In the genomic region with DNA sequence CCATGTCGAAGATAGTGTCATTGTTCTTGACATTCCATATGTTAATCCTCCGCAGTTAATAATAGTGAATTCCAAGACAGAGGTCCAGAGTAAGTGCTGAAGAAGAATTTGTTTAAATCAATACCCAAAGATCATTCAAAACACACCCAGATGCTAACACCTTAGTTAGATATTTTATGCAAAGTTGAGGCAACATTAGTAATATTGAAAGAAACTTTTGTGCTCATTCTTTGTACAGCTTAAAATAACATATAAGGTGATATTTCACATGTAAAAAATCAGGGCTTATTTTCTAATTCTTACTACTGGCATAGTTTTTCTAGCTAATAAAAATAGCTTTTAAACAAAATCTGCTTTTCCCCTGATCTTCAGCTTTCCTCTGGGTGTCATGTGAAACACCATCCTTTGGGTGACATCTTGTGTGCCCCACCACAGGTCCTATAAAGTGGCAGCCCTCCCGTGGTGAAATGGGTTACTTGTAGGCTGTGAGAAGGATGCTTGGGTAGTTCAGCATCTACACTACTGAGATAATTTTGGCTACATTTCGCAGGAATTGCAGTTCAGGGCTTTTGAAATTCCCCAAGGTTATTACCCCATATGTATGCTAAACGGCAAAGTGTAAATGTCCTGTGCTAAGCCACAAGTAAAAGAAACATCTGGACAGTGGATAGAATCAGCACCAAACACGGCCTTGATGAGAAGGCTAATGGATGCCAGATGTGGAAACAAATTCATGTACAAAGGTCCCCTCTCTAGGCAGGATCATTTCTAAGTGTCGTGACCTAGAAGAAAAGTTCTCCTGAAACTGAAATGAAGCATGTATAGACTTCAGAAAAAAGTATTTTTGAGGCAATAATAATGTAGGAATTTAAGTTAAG, we compare ENCODE assay signal across 19 cellular contexts.
DNase-seq lines count a peak whose midpoint lies in the region; ATAC-seq, FAIRE-seq and TF ChIP-seq lines count a peak whose summit lies in the region.
"Had no signal": no experiment of that assay in that cellular context is flagged by ENCODE, and none has a peak within 500 bp of the region (broad histone marks: within the 10 kb centered on the region; RNA-seq: fewer than 3 reads in every experiment).

No MANE protein-coding gene starts in this region.

- H4K20me1 ChIP-seq in HepG2 (ENCODE audit: insufficient read depth, low read length) = no peaks in the 10 kb centered on the region

- no peak for TF ChIP-seq RAD21 in HepG2 (CRISPR knock-in tag; IDR thresholded peaks at IDR 0.05)

- no peak for TF ChIP-seq CTCF in HepG2 (CRISPR knock-in tag; IDR thresholded peaks at IDR 0.05)

- CTCF ChIA-PET in HepG2 (lab: Yijun Ruan, JAX; ENCODE audit: low intra/inter-chr PET ratio, low total read pairs) = no interaction called here

- no peaks in the 10 kb centered on the region for H3K4me1 ChIP-seq in HepG2 (ENCODE audit: insufficient read depth, low read length)

- H2AFZ ChIP-seq in HepG2 (ENCODE audit: low read length) = no peak overlapping the region

- BruUV-seq in HepG2 (replicated peaks; lab: Mats Ljungman, UMichigan) = no TSS peak

- DNase-seq in GM12891 (ENCODE audit: insufficient read length, low spot score) (no peak), RPMI7951 (ENCODE audit: low read depth) (peak; percentile 4), G401 (ENCODE audit: low spot score) (no peak), KG1 (lab: John Stamatoyannopoulos, UW) (no peak), HepG2 (ENCODE audit: low spot score) (no peak), DMS114 treated with DMSO at 0.1 percent for 48 hours (lab: John Stamatoyannopoulos, UW; ENCODE audit: unreplicated experiment) (no peak)
- DNase-seq: activated CD4-positive, CD25-positive, alpha-beta regulatory T cell; CD4-positive, alpha-beta memory T cell; central memory CD4-positive, alpha-beta T cell; effector memory CD8-positive, alpha-beta T cell; GOT3; left colon; mucosa of descending colon; NCI-H1417; NK-92 treated with Interleukin-12 subunit alpha and Interleukin-12 subunit beta, amount 100 ng/mL, for 24 hours; substantia nigra; T-helper 17 cell had no signal

- no peak overlapping the region for H3K4me2 ChIP-seq in HepG2 (ENCODE audit: low read depth, low read length)

- intact Hi-C loops in HepG2 (cut with micrococcal nuclease; ENCODE audit: unreplicated experiment) = no loop called here

- H3K27me3 ChIP-seq in HepG2 (ENCODE audit: control insufficient read depth in 1 of 2, insufficient read depth in 2 of 2, low read length in 2 of 2) = no peaks in the 10 kb centered on the region

- TF ChIP-seq EP300 in HepG2 (IDR thresholded peaks at IDR 0.05; ENCODE audit: low read depth in 2 of 2, low read length in 2 of 2) = no peak
- TF ChIP-seq EP300 in HepG2 (CRISPR knock-in tag; IDR thresholded peaks at IDR 0.05; ENCODE audit: borderline replicate concordance) = no peak

- H3K9ac ChIP-seq in HepG2 (ENCODE audit: insufficient read depth, low read depth, low read length) = no peak overlapping the region

- no peaks in the 10 kb centered on the region for H3K36me3 ChIP-seq in HepG2 (replicated peaks in 1 of 2; ENCODE audit: control insufficient read depth in 1 of 2, insufficient read depth in 2 of 2, low read length in 2 of 2)

- no peak overlapping the region for H3K27ac ChIP-seq in HepG2 (ENCODE audit: extremely low read length, insufficient read depth, low read length)

- POLR2A ChIA-PET in HepG2 (lab: Yijun Ruan, JAX) = no interaction called here

- TF ChIP-seq POLR2A in GM12891 (IDR thresholded peaks at IDR 0.05; ENCODE audit: low read depth, low read length) = no peak
- no peak for TF ChIP-seq POLR2A in HepG2 (IDR thresholded peaks at IDR 0.05; ENCODE audit: insufficient read depth in 1 of 2, low read depth in 2 of 2, low read length in 2 of 2)

- in situ Hi-C loops in G401 (cut with HindIII; ENCODE audit: low sequenced_read_pairs) = no loop called here
- in situ Hi-C loops in HepG2 (cut with HindIII; ENCODE audit: extremely low pct_ligation_motif_present, low pct_unique_long_range_greater_than_20kb) = no loop called here

- no peaks in the 10 kb centered on the region for H3K79me2 ChIP-seq in HepG2 (ENCODE audit: insufficient read depth, low read length)

- FAIRE-seq in GM12891 (lab: Jason Lieb, UNC) (peak; percentile 60), HepG2 (lab: Jason Lieb, UNC) (no peak)

- no peaks in the 10 kb centered on the region for H3K9me3 ChIP-seq in HepG2 (ENCODE audit: low read length)
- H3K9me3 ChIP-seq: mucosa of descending colon had no signal

- WGBS in HepG2 (ENCODE audit: low lambda C conversion rate) = 6% methylated on average over 7 of the region's 7 CpGs

- no peak overlapping the region for H3K4me3 ChIP-seq in HepG2 (replicated peaks in 1 of 3; ENCODE audit: insufficient read depth in 1 of 3, low read depth in 2 of 3, low read length in 3 of 3)
- H3K4me3 ChIP-seq: mucosa of descending colon had no signal

- ATAC-seq in GM19351 (IDR thresholded peaks at IDR 0.05; ENCODE audit: unreplicated experiment) (peak; percentile 83), HG02852 (IDR thresholded peaks at IDR 0.05; ENCODE audit: unreplicated experiment) (peak; percentile 63), HepG2 (no peak)
- ATAC-seq: effector memory CD8-positive, alpha-beta T cell; left colon; mucosa of descending colon; T-helper 17 cell had no signal

TF ChIP-seq in GM12891, 5 proteins besides CTCF, POLR2A, EP300 and RAD21:
- TF ChIP-seq SPI1 (IDR thresholded peaks at IDR 0.05; ENCODE audit: low read depth, low read length) (no peak), PAX5 (IDR thresholded peaks at IDR 0.05; ENCODE audit: insufficient read depth, low read length, severe bottlenecking) (no peak), TAF1 (IDR thresholded peaks at IDR 0.05; ENCODE audit: low read depth, low read length) (no peak), POU2F2 (IDR thresholded peaks at IDR 0.05; ENCODE audit: low read depth, low read length) (no peak), POLR2AphosphoS5 (IDR thresholded peaks at IDR 0.05; ENCODE audit: low read depth, low read length) (no peak)

TF ChIP-seq in HepG2, 621 proteins besides CTCF, POLR2A, EP300 and RAD21 (continues in another document):
- TF ChIP-seq, protein P1, sequence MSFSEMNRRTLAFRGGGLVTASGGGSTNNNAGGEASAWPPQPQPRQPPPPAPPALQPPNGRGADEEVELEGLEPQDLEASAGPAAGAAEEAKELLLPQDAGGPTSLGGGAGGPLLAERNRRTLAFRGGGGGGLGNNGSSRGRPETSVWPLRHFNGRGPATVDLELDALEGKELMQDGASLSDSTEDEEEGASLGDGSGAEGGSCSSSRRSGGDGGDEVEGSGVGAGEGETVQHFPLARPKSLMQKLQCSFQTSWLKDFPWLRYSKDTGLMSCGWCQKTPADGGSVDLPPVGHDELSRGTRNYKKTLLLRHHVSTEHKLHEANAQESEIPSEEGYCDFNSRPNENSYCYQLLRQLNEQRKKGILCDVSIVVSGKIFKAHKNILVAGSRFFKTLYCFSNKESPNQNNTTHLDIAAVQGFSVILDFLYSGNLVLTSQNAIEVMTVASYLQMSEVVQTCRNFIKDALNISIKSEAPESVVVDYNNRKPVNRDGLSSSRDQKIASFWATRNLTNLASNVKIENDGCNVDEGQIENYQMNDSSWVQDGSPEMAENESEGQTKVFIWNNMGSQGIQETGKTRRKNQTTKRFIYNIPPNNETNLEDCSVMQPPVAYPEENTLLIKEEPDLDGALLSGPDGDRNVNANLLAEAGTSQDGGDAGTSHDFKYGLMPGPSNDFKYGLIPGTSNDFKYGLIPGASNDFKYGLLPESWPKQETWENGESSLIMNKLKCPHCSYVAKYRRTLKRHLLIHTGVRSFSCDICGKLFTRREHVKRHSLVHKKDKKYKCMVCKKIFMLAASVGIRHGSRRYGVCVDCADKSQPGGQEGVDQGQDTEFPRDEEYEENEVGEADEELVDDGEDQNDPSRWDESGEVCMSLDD (CRISPR knock-in tag; IDR thresholded peaks at IDR 0.05; ENCODE audit: borderline replicate concordance) = no peak
- TF ChIP-seq RFX1 (IDR thresholded peaks at IDR 0.05) (no peak), PPARG (CRISPR knock-in tag; conservative IDR thresholded peaks at IDR 0.05) (no peak)
- TF ChIP-seq, protein P2, sequence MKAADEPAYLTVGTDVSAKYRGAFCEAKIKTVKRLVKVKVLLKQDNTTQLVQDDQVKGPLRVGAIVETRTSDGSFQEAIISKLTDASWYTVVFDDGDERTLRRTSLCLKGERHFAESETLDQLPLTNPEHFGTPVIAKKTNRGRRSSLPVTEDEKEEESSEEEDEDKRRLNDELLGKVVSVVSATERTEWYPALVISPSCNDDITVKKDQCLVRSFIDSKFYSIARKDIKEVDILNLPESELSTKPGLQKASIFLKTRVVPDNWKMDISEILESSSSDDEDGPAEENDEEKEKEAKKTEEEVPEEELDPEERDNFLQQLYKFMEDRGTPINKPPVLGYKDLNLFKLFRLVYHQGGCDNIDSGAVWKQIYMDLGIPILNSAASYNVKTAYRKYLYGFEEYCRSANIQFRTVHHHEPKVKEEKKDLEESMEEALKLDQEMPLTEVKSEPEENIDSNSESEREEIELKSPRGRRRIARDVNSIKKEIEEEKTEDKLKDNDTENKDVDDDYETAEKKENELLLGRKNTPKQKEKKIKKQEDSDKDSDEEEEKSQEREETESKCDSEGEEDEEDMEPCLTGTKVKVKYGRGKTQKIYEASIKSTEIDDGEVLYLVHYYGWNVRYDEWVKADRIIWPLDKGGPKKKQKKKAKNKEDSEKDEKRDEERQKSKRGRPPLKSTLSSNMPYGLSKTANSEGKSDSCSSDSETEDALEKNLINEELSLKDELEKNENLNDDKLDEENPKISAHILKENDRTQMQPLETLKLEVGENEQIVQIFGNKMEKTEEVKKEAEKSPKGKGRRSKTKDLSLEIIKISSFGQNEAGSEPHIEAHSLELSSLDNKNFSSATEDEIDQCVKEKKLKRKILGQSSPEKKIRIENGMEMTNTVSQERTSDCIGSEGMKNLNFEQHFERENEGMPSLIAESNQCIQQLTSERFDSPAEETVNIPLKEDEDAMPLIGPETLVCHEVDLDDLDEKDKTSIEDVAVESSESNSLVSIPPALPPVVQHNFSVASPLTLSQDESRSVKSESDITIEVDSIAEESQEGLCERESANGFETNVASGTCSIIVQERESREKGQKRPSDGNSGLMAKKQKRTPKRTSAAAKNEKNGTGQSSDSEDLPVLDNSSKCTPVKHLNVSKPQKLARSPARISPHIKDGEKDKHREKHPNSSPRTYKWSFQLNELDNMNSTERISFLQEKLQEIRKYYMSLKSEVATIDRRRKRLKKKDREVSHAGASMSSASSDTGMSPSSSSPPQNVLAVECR (CRISPR knock-in tag; IDR thresholded peaks at IDR 0.05; ENCODE audit: borderline replicate concordance) = no peak
- TF ChIP-seq, protein P3, sequence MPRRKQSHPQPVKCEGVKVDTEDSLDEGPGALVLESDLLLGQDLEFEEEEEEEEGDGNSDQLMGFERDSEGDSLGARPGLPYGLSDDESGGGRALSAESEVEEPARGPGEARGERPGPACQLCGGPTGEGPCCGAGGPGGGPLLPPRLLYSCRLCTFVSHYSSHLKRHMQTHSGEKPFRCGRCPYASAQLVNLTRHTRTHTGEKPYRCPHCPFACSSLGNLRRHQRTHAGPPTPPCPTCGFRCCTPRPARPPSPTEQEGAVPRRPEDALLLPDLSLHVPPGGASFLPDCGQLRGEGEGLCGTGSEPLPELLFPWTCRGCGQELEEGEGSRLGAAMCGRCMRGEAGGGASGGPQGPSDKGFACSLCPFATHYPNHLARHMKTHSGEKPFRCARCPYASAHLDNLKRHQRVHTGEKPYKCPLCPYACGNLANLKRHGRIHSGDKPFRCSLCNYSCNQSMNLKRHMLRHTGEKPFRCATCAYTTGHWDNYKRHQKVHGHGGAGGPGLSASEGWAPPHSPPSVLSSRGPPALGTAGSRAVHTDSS (CRISPR knock-in tag; conservative IDR thresholded peaks at IDR 0.05) = no peak
